Comparison of ENCODE assay signal across 22 cellular contexts in genomic region chr22:42068351-42068730, GRCh38. TPM values are rescaled to one million over a fixed set of nuclear protein-coding genes. Genes with fewer than 3 reads are reported as not detected.
DNase-seq lines count a peak whose midpoint lies in the region; ATAC-seq and TF ChIP-seq lines count a peak whose summit lies in the region.
"Had no signal": no experiment of that assay in that cellular context is flagged by ENCODE, and none has a peak within 500 bp of the region (broad histone marks: within the 10 kb centered on the region; RNA-seq: fewer than 3 reads in every experiment).

No MANE protein-coding gene starts in this region.

- no peaks in the 10 kb centered on the region for H3K9me3 Mint-ChIP-seq in activated CD8-positive, alpha-beta memory T cell treated with anti-CD3 and anti-CD28 coated beads, Interleukin-2, amount 10 ng/mL, durations not matched to agents 7 days and 5 days (ENCODE audit: low read depth)
- H3K9me3 Mint-ChIP-seq in dendritic cell treated with granulocyte-macrophage colony-stimulating factor and Interleukin-4, amounts not matched to agents 40 ng/mL and 50 ng/mL, for 4 days: no peaks in the 10 kb centered on the region

- H2BK120ac ChIP-seq in IMR-90 (ENCODE audit: low read depth, low read length): no peak overlapping the region

- H2AK9ac ChIP-seq in IMR-90 (replicated peaks; ENCODE audit: low read depth, low read length, poor library complexity): peak overlapping the region; percentile 74

- no peak overlapping the region for H2BK20ac ChIP-seq in IMR-90 (ENCODE audit: low read depth, low read length)

- no peak overlapping the region for H3K4ac ChIP-seq in IMR-90 (ENCODE audit: low read depth, low read length)

- H2AFZ ChIP-seq in IMR-90 (replicated peaks; ENCODE audit: low read length, poor library complexity): no peak overlapping the region

- POLR2A ChIA-PET in IMR-90 (lab: Charles Lee; ENCODE audit: unreplicated experiment): no interaction called here

- H2AK5ac ChIP-seq in IMR-90 (ENCODE audit: low read depth, low read length): 0 out of 2 replicates have a peak overlapping the region, but pooled peaks have one; percentile 3

- no peak overlapping the region for H4K8ac ChIP-seq in IMR-90 (ENCODE audit: low read depth in 2 of 2, low read length in 2 of 2)

- no peak overlapping the region for H3K14ac ChIP-seq in IMR-90 (replicated peaks; ENCODE audit: low read depth, low read length)

- no peak overlapping the region for H3K27ac ChIP-seq in IMR-90 (ENCODE audit: insufficient read depth, low read length)
- H3K27ac ChIP-seq: SJCRH30 had no signal

- DNase-seq in activated CD8-positive, alpha-beta memory T cell treated with anti-CD3 and anti-CD28 coated beads, Interleukin-2, amount 50 U/mL, for 48 hours: peak; percentile 48
- DNase-seq in activated CD8-positive, alpha-beta memory T cell treated with anti-CD3 and anti-CD28 coated beads, Interleukin-2, amount 10 ng/mL, durations not matched to agents 7 days and 5 days: no peak
- no peak for DNase-seq in IMR-90
- peak; percentile 50 for DNase-seq in sciatic nerve (ENCODE audit: low spot score)
- DNase-seq in GM10266 (ENCODE audit: extremely low spot score): no peak
- DNase-seq: COR-L47, DMS79, GOT3, HCEC 1CT, Kasumi-1, NCI-H1694, NCI-H2081, NCI-H2171, NCI-H345, NCI-H524 treated with DMSO at 0.1 percent for 48 hours, NCI-H82, SJCRH30 had no signal

- H4K5ac ChIP-seq in IMR-90 (ENCODE audit: low read depth, low read length): no peak overlapping the region

- CTCF ChIA-PET in activated CD8-positive, alpha-beta memory T cell treated with anti-CD3 and anti-CD28 coated beads, Interleukin-2, amount 10 ng/mL, durations not matched to agents 7 days and 5 days (lab: Charles Lee): interaction anchor here (1.0 kb wide), 1 partner anchor 11 kb away, joined by 3 read pairs; no protein-coding TSS in a partner anchor
- CTCF ChIA-PET in IMR-90 (lab: Yijun Ruan, JAX): no interaction called here

- H3K23ac ChIP-seq in IMR-90 (ENCODE audit: low read depth, low read length): no peak overlapping the region

- no peaks in the 10 kb centered on the region for H3K9me3 ChIP-seq in IMR-90 (ENCODE audit: control insufficient read depth, insufficient read depth, low read length)
- H3K9me3 ChIP-seq: SJCRH30 had no signal

- dilution Hi-C loops in IMR-90 (cut with HindIII; ENCODE audit: low sequenced_read_pairs, unreplicated experiment): no loop called here

- no peak overlapping the region for H3K4me3 Mint-ChIP-seq in activated CD8-positive, alpha-beta memory T cell treated with anti-CD3 and anti-CD28 coated beads, Interleukin-2, amount 10 ng/mL, durations not matched to agents 7 days and 5 days
- H3K4me3 Mint-ChIP-seq in dendritic cell treated with granulocyte-macrophage colony-stimulating factor and Interleukin-4, amounts not matched to agents 40 ng/mL and 50 ng/mL, for 4 days: peak overlapping the region; percentile 82

- no peaks in the 10 kb centered on the region for H3K27me3 ChIP-seq in IMR-90 (ENCODE audit: control insufficient read depth, insufficient read depth, low read length)
- H3K27me3 ChIP-seq: SJCRH30 had no signal

- peaks cover 16% of the 10 kb centered on the region for H3K36me3 ChIP-seq in IMR-90 (ENCODE audit: control insufficient read depth, insufficient read depth, low read length)
- H3K36me3 ChIP-seq: SJCRH30 had no signal

- TF ChIP-seq CTCF in IMR-90 (conservative IDR thresholded peaks at IDR 0.05; ENCODE audit: low read depth, low read length): no peak
- TF ChIP-seq CTCF in GM10266 (IDR thresholded peaks at IDR 0.05; ENCODE audit: control insufficient read depth, insufficient read depth, low read depth, missing control alignments): no peak

- H3K56ac ChIP-seq in IMR-90 (ENCODE audit: extremely low read depth, insufficient read depth, low read length): no peak overlapping the region

- H3K36me3 Mint-ChIP-seq in activated CD8-positive, alpha-beta memory T cell treated with anti-CD3 and anti-CD28 coated beads, Interleukin-2, amount 10 ng/mL, durations not matched to agents 7 days and 5 days: peaks cover 26% of the 10 kb centered on the region
- peaks cover 72% of the 10 kb centered on the region for H3K36me3 Mint-ChIP-seq in dendritic cell treated with granulocyte-macrophage colony-stimulating factor and Interleukin-4, amounts not matched to agents 40 ng/mL and 50 ng/mL, for 4 days (ENCODE audit: low read depth)

- peaks cover 3% of the 10 kb centered on the region for H3K4me1 ChIP-seq in IMR-90 (ENCODE audit: control insufficient read depth, insufficient read depth, low read length)
- H3K4me1 ChIP-seq: SJCRH30 had no signal

- no peaks in the 10 kb centered on the region for H3K27me3 Mint-ChIP-seq in activated CD8-positive, alpha-beta memory T cell treated with anti-CD3 and anti-CD28 coated beads, Interleukin-2, amount 10 ng/mL, durations not matched to agents 7 days and 5 days
- H3K27me3 Mint-ChIP-seq in dendritic cell treated with granulocyte-macrophage colony-stimulating factor and Interleukin-4, amounts not matched to agents 40 ng/mL and 50 ng/mL, for 4 days: no peaks in the 10 kb centered on the region

- peaks cover 0 to 32% of the 10 kb centered on the region in 2 experiments; a peak in 3 of 4 replicates for H3K79me1 ChIP-seq in IMR-90 (ENCODE audit: low read depth in 1 of 2, low read length in 2 of 2)

- intact Hi-C loops in IMR-90 (cut with micrococcal nuclease) (no loop called here), sciatic nerve (cut with DNase I) (loop anchor here (10.0 kb wide), 1 partner anchor 94 kb away; no protein-coding TSS in a partner anchor)
- intact Hi-C loops in dendritic cell treated with granulocyte-macrophage colony-stimulating factor and Interleukin-4, amounts not matched to agents 40 ng/mL and 50 ng/mL, for 4 days (cut with micrococcal nuclease): no loop called here

- no CpG with 5 or more reads among the region's 3 CpGs for WGBS in IMR-90 (ENCODE audit: extremely low coverage in 2 of 2, insufficient read length in 1 of 2), 2 experiments

- H3K4me3 ChIP-seq in IMR-90 (ENCODE audit: insufficient read depth, low read depth, low read length): no peak overlapping the region
- H3K4me3 ChIP-seq: SJCRH30 had no signal

- H4K91ac ChIP-seq in IMR-90 (ENCODE audit: insufficient read depth, low read depth, low read length): no peak overlapping the region

- H3K4me1 Mint-ChIP-seq in activated CD8-positive, alpha-beta memory T cell treated with anti-CD3 and anti-CD28 coated beads, Interleukin-2, amount 10 ng/mL, durations not matched to agents 7 days and 5 days: peaks cover 28% of the 10 kb centered on the region
- H3K4me1 Mint-ChIP-seq in dendritic cell treated with granulocyte-macrophage colony-stimulating factor and Interleukin-4, amounts not matched to agents 40 ng/mL and 50 ng/mL, for 4 days (ENCODE audit: low read depth): peaks cover 67% of the 10 kb centered on the region

- 0 out of 2 replicates have a peak, but pooled peaks cover 4% of the 10 kb centered on the region for H4K20me1 ChIP-seq in IMR-90 (ENCODE audit: insufficient read depth, low read length)

- 0 out of 2 replicates have a peak, but pooled peaks cover 5% of the 10 kb centered on the region for H3K9me1 ChIP-seq in IMR-90 (ENCODE audit: insufficient read depth, low read length)

- BruUV-seq in IMR-90 (replicated peaks; lab: Mats Ljungman, UMichigan): no TSS peak

- in situ Hi-C loops in IMR-90 (cut with MboI; ENCODE audit: low sequenced_read_pairs): no loop called here

- TF ChIP-seq RAD21 in IMR-90 (IDR thresholded peaks at IDR 0.05; ENCODE audit: low read length): no peak

- no peak overlapping the region for H3K27ac Mint-ChIP-seq in activated CD8-positive, alpha-beta memory T cell treated with anti-CD3 and anti-CD28 coated beads, Interleukin-2, amount 10 ng/mL, durations not matched to agents 7 days and 5 days
- H3K27ac Mint-ChIP-seq in dendritic cell treated with granulocyte-macrophage colony-stimulating factor and Interleukin-4, amounts not matched to agents 40 ng/mL and 50 ng/mL, for 4 days: peak overlapping the region; percentile 96

- no peak for ATAC-seq in activated CD8-positive, alpha-beta memory T cell treated with anti-CD3 and anti-CD28 coated beads, Interleukin-2, amount 10 ng/mL, durations not matched to agents 7 days and 5 days
- ATAC-seq in IMR-90 (ENCODE audit: low read depth) (no peak), sciatic nerve (no peak), GM18505 (IDR thresholded peaks at IDR 0.05; ENCODE audit: unreplicated experiment) (no peak), HG02623 (IDR thresholded peaks at IDR 0.05; ENCODE audit: unreplicated experiment) (no peak)
- ATAC-seq: Panc1 had no signal

- no peak overlapping the region for H3K9ac ChIP-seq in IMR-90 (ENCODE audit: low read depth, low read length)

- TF ChIP-seq POLR2A in IMR-90 (IDR thresholded peaks at IDR 0.05; ENCODE audit: low read depth, low read length) (no peak), GM18505 (IDR thresholded peaks at IDR 0.05; ENCODE audit: borderline replicate concordance, extremely low read depth, insufficient read depth, insufficient read length) (no peak)

- no peak overlapping the region for H3K18ac ChIP-seq in IMR-90 (ENCODE audit: low read depth, low read length)

- H2BK15ac ChIP-seq in IMR-90 (ENCODE audit: low read depth, low read length): no peak overlapping the region

- no peak overlapping the region for H2BK5ac ChIP-seq in IMR-90 (ENCODE audit: low read depth, low read length, poor library complexity, severe bottlenecking)

- H3K4me2 ChIP-seq in IMR-90 (ENCODE audit: low read depth, low read length): no peak overlapping the region

RNA-seq across cellular contexts. Expression of gene NAGA, which starts 2.3 kb away (rescaled TPM):
- total RNA-seq in activated CD8-positive, alpha-beta memory T cell treated with anti-CD3 and anti-CD28 coated beads, Interleukin-2, amount 10 ng/mL, durations not matched to agents 7 days and 5 days: 10 to 100 TPM; 23.1 to 27.1 TPM
- total RNA-seq in IMR-90 (2012; rRNA removed) (34.4 and 44.8 TPM in 2 replicates), sciatic nerve (17.0 TPM)
- 34.3 and 38.6 TPM in 2 replicates for polyA plus RNA-seq in IMR-90 (2012; rRNA removed)
- polyA plus RNA-seq in IMR-90 (2012; cell fraction: cytosol; rRNA removed): 21.6 and 37.4 TPM in 2 replicates
- 13.4 and 23.8 TPM in 2 replicates for polyA plus RNA-seq in IMR-90 (2012; cell fraction: nucleus; rRNA removed; ENCODE audit: low replicate concordance)

RNA-seq across cellular contexts. Expression of gene PHETA2, which starts 5.7 kb away (rescaled TPM):
- 1 to 10 TPM; 2.0 to 2.5 TPM for total RNA-seq in activated CD8-positive, alpha-beta memory T cell treated with anti-CD3 and anti-CD28 coated beads, Interleukin-2, amount 10 ng/mL, durations not matched to agents 7 days and 5 days
- 6.1 and 6.5 TPM in 2 replicates for total RNA-seq in IMR-90 (2012; rRNA removed)
- polyA plus RNA-seq in IMR-90 (2012; rRNA removed): 10.0 and 10.9 TPM in 2 replicates
- polyA plus RNA-seq in IMR-90 (2012; cell fraction: cytosol; rRNA removed): 8.8 and 10.2 TPM in 2 replicates
- polyA plus RNA-seq in IMR-90 (2012; cell fraction: nucleus; rRNA removed; ENCODE audit: low replicate concordance): 16.5 and 17.8 TPM in 2 replicates
- 12.8 TPM for total RNA-seq in sciatic nerve
- total RNA-seq: MCF 10A, SJCRH30 had no signal

RNA-seq across cellular contexts. Expression of gene SMDT1, which starts 11.2 kb away (rescaled TPM):
- total RNA-seq in activated CD8-positive, alpha-beta memory T cell treated with anti-CD3 and anti-CD28 coated beads, Interleukin-2, amount 10 ng/mL, durations not matched to agents 7 days and 5 days: 10 to 100 TPM; 60.4 to 72.1 TPM
- total RNA-seq in IMR-90 (2012; rRNA removed) (2.3 and 2.5 TPM in 2 replicates), sciatic nerve (53.3 TPM)
- 15.0 and 15.7 TPM in 2 replicates for polyA plus RNA-seq in IMR-90 (2012; rRNA removed)
- polyA plus RNA-seq in IMR-90 (2012; cell fraction: cytosol; rRNA removed): 36.6 and 66.3 TPM in 2 replicates
- 14.4 and 15.5 TPM in 2 replicates for polyA plus RNA-seq in IMR-90 (2012; cell fraction: nucleus; rRNA removed; ENCODE audit: low replicate concordance)

RNA-seq across cellular contexts. Expression of gene NDUFA6, which starts 22.2 kb away (rescaled TPM):
- 10 to 100 TPM; 75.9 to 91.6 TPM for total RNA-seq in activated CD8-positive, alpha-beta memory T cell treated with anti-CD3 and anti-CD28 coated beads, Interleukin-2, amount 10 ng/mL, durations not matched to agents 7 days and 5 days
- total RNA-seq in IMR-90 (2012; rRNA removed) (48.8 and 92.2 TPM in 2 replicates), sciatic nerve (31.9 TPM)
- 81.4 and 89.0 TPM in 2 replicates for polyA plus RNA-seq in IMR-90 (2012; rRNA removed)
- 53.5 and 88.0 TPM in 2 replicates for polyA plus RNA-seq in IMR-90 (2012; cell fraction: cytosol; rRNA removed)
- polyA plus RNA-seq in IMR-90 (2012; cell fraction: nucleus; rRNA removed; ENCODE audit: low replicate concordance): 10.8 and 36.2 TPM in 2 replicates

Comparison
In these comparisons a context has a peak if more than half of its experiments do, and no peak if none do; other contexts are left out.
1. DNase-seq: peak in activated CD8-positive, alpha-beta memory T cell treated with anti-CD3 and anti-CD28 coated beads, Interleukin-2, amount 50 U/mL, for 48 hours (single experiment) and sciatic nerve (single experiment); none in activated CD8-positive, alpha-beta memory T cell treated with anti-CD3 and anti-CD28 coated beads, Interleukin-2, amount 10 ng/mL, durations not matched to agents 7 days and 5 days (single experiment), IMR-90 (single experiment) and GM10266 (single experiment).
2. RNA of gene SMDT1, which starts 11.2 kb away (total RNA-seq): 60.4 to 72.1 TPM in activated CD8-positive, alpha-beta memory T cell treated with anti-CD3 and anti-CD28 coated beads, Interleukin-2, amount 10 ng/mL, durations not matched to agents 7 days and 5 days and 53.3 TPM in sciatic nerve (single experiment); 2.3 to 2.5 TPM in IMR-90; every median in the first group is over 10 times any median in the second.